In the genomic region with DNA sequence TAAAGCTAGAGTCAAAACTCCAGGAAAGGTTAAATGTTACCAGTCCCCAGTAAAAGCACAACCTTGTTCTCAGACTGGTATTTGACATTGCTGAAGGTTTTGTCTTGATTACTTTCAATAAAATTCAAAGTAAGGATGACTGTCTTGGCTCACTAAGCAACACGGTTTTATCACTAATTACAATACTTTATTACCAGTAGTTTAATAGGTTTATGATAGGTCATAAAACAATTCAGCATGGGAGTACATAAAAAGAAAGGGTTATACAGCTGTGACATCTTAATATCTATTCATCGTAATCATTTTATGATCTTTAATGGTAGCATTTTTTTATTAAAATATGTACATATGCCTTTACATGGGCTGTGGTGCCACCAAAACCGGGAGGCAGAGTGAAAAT, we compare ENCODE assay signal across 14 cellular contexts.
"Had no signal": no experiment of that assay in that cellular context is flagged by ENCODE, and none has a peak within 500 bp of the region (broad histone marks: within the 10 kb centered on the region; RNA-seq: fewer than 3 reads in every experiment).

No MANE protein-coding gene starts in this region.

- ATAC-seq: activated CD4-positive, CD25-positive, alpha-beta regulatory T cell treated with anti-CD3 and anti-CD28 coated beads, Interleukin-2, amount 50 U/mL, for 24 hours; gastroesophageal sphincter; naive thymus-derived CD4-positive, alpha-beta T cell; right lobe of liver; stimulated activated effector memory CD8-positive, alpha-beta T cell treated with anti-CD3 and anti-CD28 coated beads, Interleukin-12 subunit alpha, Interleukin-12 subunit beta, amount 100 ng/mL, for 72 hours had no signal

- DNase-seq: activated naive CD8-positive, alpha-beta T cell treated with anti-CD3 and anti-CD28 coated beads, Interleukin-2, amount 10 ng/mL, durations not matched to agents 7 days and 5 days; anterior cingulate cortex; brain microvascular endothelial cell; erythroblast; kidney; left ventricle myocardium inferior; naive thymus-derived CD4-positive, alpha-beta T cell; right lobe of liver had no signal

- H3K27me3 ChIP-seq: brain microvascular endothelial cell, right lobe of liver had no signal

- FAIRE-seq: kidney, urothelium cell line had no signal

- H3K4me3 ChIP-seq: gastroesophageal sphincter, left ventricle myocardium inferior, right lobe of liver, spleen, thoracic aorta had no signal

- H3K36me3 ChIP-seq: brain microvascular endothelial cell, gastroesophageal sphincter, left ventricle myocardium inferior, right lobe of liver, spleen, thoracic aorta had no signal

- H3K4me1 ChIP-seq: gastroesophageal sphincter, left ventricle myocardium inferior, right lobe of liver, spleen had no signal

- H3K9me3 ChIP-seq: gastroesophageal sphincter, left ventricle myocardium inferior, right lobe of liver, thoracic aorta had no signal

- H3K27ac ChIP-seq: brain microvascular endothelial cell, gastroesophageal sphincter, left ventricle myocardium inferior, right lobe of liver, spleen, thoracic aorta had no signal
